1 cellular context compared by ENCODE assay signal in the genomic region with DNA sequence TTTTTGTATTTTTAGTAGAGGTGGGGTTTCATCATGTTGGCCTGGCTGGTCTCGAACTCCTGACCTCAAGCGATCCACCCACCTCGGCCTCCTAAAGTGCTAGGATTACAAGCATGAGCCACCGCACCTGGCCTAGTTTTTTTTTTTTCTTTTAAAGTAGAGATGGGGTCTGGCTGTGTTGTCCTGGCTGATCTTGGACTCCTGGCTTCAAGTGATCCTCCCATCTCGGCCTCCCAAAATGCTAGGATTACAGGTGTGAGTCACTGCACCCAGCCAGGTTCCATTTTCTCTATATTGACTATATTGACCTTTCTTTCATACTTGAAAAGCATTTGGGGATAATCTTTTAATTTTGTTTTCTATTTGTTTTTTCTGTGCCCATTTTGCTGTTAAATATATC.
A peak's percentile ranks its signal among the peaks of the same experiment; 100 is the strongest.
TF ChIP-seq lines count a peak whose summit lies in the region.

No MANE protein-coding gene starts in this region.

TF ChIP-seq in K562, 482 proteins besides CTCF, POLR2A, EP300 and RAD21:
- TF ChIP-seq U2AF1 (optimal IDR thresholded peaks at IDR 0.05; ENCODE audit: low read depth, low read length) (no peak), TFAM (CRISPR knock-in tag; conservative IDR thresholded peaks at IDR 0.05) (no peak), NCOA1 (IDR thresholded peaks at IDR 0.05; ENCODE audit: low read depth) (no peak), NCOA4 (IDR thresholded peaks at IDR 0.05; ENCODE audit: partially characterized antibody) (no peak), ZNF121 (CRISPR knock-in tag; conservative IDR thresholded peaks at IDR 0.05) (peak; percentile 97), RBM25 (IDR thresholded peaks at IDR 0.05; ENCODE audit: low read depth, low read length, severe bottlenecking) (peak; percentile 60), BCOR (IDR thresholded peaks at IDR 0.05) (peak; percentile 36; the same call in 1 of the 2 replicates), CHD4 (IDR thresholded peaks at IDR 0.05; ENCODE audit: insufficient read depth, insufficient replicate concordance, low read depth, low read length, poor library complexity, severe bottlenecking) (no peak)
- TF ChIP-seq, protein P1, sequence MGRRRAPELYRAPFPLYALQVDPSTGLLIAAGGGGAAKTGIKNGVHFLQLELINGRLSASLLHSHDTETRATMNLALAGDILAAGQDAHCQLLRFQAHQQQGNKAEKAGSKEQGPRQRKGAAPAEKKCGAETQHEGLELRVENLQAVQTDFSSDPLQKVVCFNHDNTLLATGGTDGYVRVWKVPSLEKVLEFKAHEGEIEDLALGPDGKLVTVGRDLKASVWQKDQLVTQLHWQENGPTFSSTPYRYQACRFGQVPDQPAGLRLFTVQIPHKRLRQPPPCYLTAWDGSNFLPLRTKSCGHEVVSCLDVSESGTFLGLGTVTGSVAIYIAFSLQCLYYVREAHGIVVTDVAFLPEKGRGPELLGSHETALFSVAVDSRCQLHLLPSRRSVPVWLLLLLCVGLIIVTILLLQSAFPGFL (CRISPR knock-in tag; IDR thresholded peaks at IDR 0.05), result no peak
